Comparison of ENCODE assay signal across 1 cellular context in genomic region chr1:42008264-42008663, GRCh38.
TF ChIP-seq lines count a peak whose summit lies in the region.

No MANE protein-coding gene starts in this region.

TF ChIP-seq in GM12878, 131 proteins besides CTCF, POLR2A, EP300 and RAD21 (continued from another document):
- TF ChIP-seq IRF3 (IDR thresholded peaks at IDR 0.05) (no peak), ZNF24 (IDR thresholded peaks at IDR 0.05) (no peak), RB1 (IDR thresholded peaks at IDR 0.05; ENCODE audit: borderline replicate concordance) (no peak), IKZF2 (IDR thresholded peaks at IDR 0.05) (peak; percentile 23 to 42; a peak in 2 of 4 replicates), EED (IDR thresholded peaks at IDR 0.05; ENCODE audit: low read depth) (no peak), TCF12 (IDR thresholded peaks at IDR 0.05; ENCODE audit: low read depth, low read length) (peak; percentile 60; the same call in 1 of the 2 replicates), NRF1 (conservative IDR thresholded peaks at IDR 0.05; ENCODE audit: low read depth, low read length) (no peak)
